Comparison of ENCODE assay signal across 16 cellular contexts in genomic region chr5:122366501-122366900, GRCh38. TPM values are rescaled to one million over a fixed set of nuclear protein-coding genes. Genes with fewer than 3 reads are reported as not detected.
DNase-seq lines count a peak whose midpoint lies in the region; ATAC-seq, FAIRE-seq and TF ChIP-seq lines count a peak whose summit lies in the region.
"Had no signal": no experiment of that assay in that cellular context is flagged by ENCODE, and none has a peak within 500 bp of the region (broad histone marks: within the 10 kb centered on the region; RNA-seq: fewer than 3 reads in every experiment).

No MANE protein-coding gene starts in this region.

- no peak overlapping the region for H3K18ac ChIP-seq in H1 (ENCODE audit: extremely low read depth, low read length)

- no peak for TF ChIP-seq RAD21 in H1 (IDR thresholded peaks at IDR 0.05 in 1 of 2, conservative IDR thresholded peaks at IDR 0.05 in 1 of 2; ENCODE audit: low read depth in 2 of 2, low read length in 2 of 2)

- no peak overlapping the region for H4K5ac ChIP-seq in H1 (ENCODE audit: insufficient read length, low read depth, low read length)

- H3K27me3 ChIP-seq in H1 (replicated peaks in 1 of 4; ENCODE audit: control insufficient read depth in 3 of 4, extremely low read depth in 1 of 4, insufficient read depth in 3 of 4, low read length in 3 of 4) (no peaks in the 10 kb centered on the region), upper lobe of left lung (no peaks in the 10 kb centered on the region)
- H3K27me3 ChIP-seq: esophagus squamous epithelium, SJCRH30 had no signal

- CTCF ChIA-PET in H1 (lab: Charles Lee; ENCODE audit: partially characterized antibody) = no interaction called here

- peak; percentile 62 for ATAC-seq in GM18505 (IDR thresholded peaks at IDR 0.05; ENCODE audit: unreplicated experiment)
- peak; percentile 81 for ATAC-seq in GM21526 (IDR thresholded peaks at IDR 0.05; ENCODE audit: low FRiP score, unreplicated experiment)
- ATAC-seq in HG03342 (IDR thresholded peaks at IDR 0.05; ENCODE audit: unreplicated experiment) = peak; percentile 40
- ATAC-seq in upper lobe of left lung (ENCODE audit: low FRiP score in 2 of 2) = no peak

- H3K56ac ChIP-seq in H1 (replicated peaks; ENCODE audit: insufficient read length, low read depth, low read length) = no peak overlapping the region

- H2BK12ac ChIP-seq in H1 (ENCODE audit: low read depth, low read length) = no peak overlapping the region

- TF ChIP-seq CTCF in H1 (IDR thresholded peaks at IDR 0.05; ENCODE audit: control extremely low read depth in 1 of 3, insufficient read depth in 1 of 3, low read depth in 1 of 3, low read length in 3 of 3) (no peak), D721Med (IDR thresholded peaks at IDR 0.05; ENCODE audit: insufficient read depth, missing control alignments) (no peak), upper lobe of left lung (IDR thresholded peaks at IDR 0.05) (no peak)

- H3K9ac ChIP-seq in H1 (replicated peaks in 1 of 4; ENCODE audit: extremely low read depth in 1 of 4, low read depth in 3 of 4, low read length in 3 of 4) = no peak overlapping the region

- H4K91ac ChIP-seq in H1 (replicated peaks; ENCODE audit: insufficient read length, low read length) = no peak overlapping the region

- TF ChIP-seq EP300 in H1 (IDR thresholded peaks at IDR 0.05; ENCODE audit: borderline replicate concordance in 1 of 2, low read depth in 2 of 2, low read length in 2 of 2) = no peak
- TF ChIP-seq EP300 in upper lobe of left lung (IDR thresholded peaks at IDR 0.05) = no peak

- no peaks in the 10 kb centered on the region for H3K36me3 ChIP-seq in H1 (ENCODE audit: control insufficient read depth in 2 of 4, insufficient read depth in 4 of 4, low read length in 3 of 4)
- H3K36me3 ChIP-seq in upper lobe of left lung = no peaks in the 10 kb centered on the region
- H3K36me3 ChIP-seq: esophagus squamous epithelium, SJCRH30 had no signal

- H2BK15ac ChIP-seq in H1 (ENCODE audit: low read length) = no peak overlapping the region

- POLR2A ChIA-PET in H1 (lab: Charles Lee; ENCODE audit: partially characterized antibody) = no interaction called here

- WGBS in H1 (ENCODE audit: extremely low coverage in 1 of 2, insufficient coverage in 1 of 2, insufficient read length in 1 of 2, insufficient replicate concordance in 2 of 2, low coverage in 1 of 2, low lambda C conversion rate in 2 of 2, missing lambda C conversion rate in 1 of 2), 2 experiments = 96% methylated on average over 3 of the region's 3 CpGs; no CpG with 5 or more reads in 1 of the 2 experiments
- WGBS in upper lobe of left lung, 2 donors = 92 to 100% methylated on average over 3 of the region's 3 CpGs

- FAIRE-seq in H1 (lab: Jason Lieb, UNC) (no peak), D721Med (lab: Jason Lieb, UNC) (no peak)

- no peak overlapping the region for H3K4me2 ChIP-seq in H1 (ENCODE audit: insufficient read depth in 1 of 2, low read depth in 2 of 2, low read length in 2 of 2)

- no peaks in the 10 kb centered on the region for H3K9me3 ChIP-seq in H1 (ENCODE audit: insufficient read depth in 2 of 2, low read depth in 1 of 2, low read length in 1 of 2)
- H3K9me3 ChIP-seq in upper lobe of left lung = no peaks in the 10 kb centered on the region
- H3K9me3 ChIP-seq: esophagus squamous epithelium, SJCRH30 had no signal

- no peak overlapping the region for H3K27ac ChIP-seq in H1 (ENCODE audit: low read depth, low read length)
- H3K27ac ChIP-seq in upper lobe of left lung = no peak overlapping the region
- H3K27ac ChIP-seq: esophagus squamous epithelium, SJCRH30 had no signal

- no peak overlapping the region for H3K4ac ChIP-seq in H1 (replicated peaks; ENCODE audit: insufficient read length, low read depth, low read length)

- H3K23ac ChIP-seq in H1 (ENCODE audit: insufficient read length) = no peak overlapping the region

- H3K23me2 ChIP-seq in H1 (ENCODE audit: low read depth, low read length) = no peaks in the 10 kb centered on the region

- H3K4me3 ChIP-seq in H1 (ENCODE audit: extremely low read depth in 1 of 4, insufficient read depth in 2 of 4, low read depth in 3 of 4, low read length in 4 of 4) = no peak overlapping the region
- H3K4me3 ChIP-seq in upper lobe of left lung = no peak overlapping the region
- H3K4me3 ChIP-seq: esophagus squamous epithelium, SJCRH30 had no signal

- H2AFZ ChIP-seq in H1 (ENCODE audit: low read length) = no peak overlapping the region

- H2BK120ac ChIP-seq in H1 (replicated peaks; ENCODE audit: low read depth, low read length) = no peak overlapping the region

- H2BK20ac ChIP-seq in H1 (ENCODE audit: low read length) = peak overlapping the region; percentile 18; the same call in 1 of the 2 replicates

- peaks cover 2 to 15% (median 5%) of the 10 kb centered on the region in 4 experiments; a peak in 5 of 7 replicates for H3K4me1 ChIP-seq in H1 (replicated peaks in 1 of 4; ENCODE audit: control insufficient read depth in 3 of 4, insufficient read depth in 4 of 4, low read length in 3 of 4)
- H3K4me1 ChIP-seq in upper lobe of left lung = no peaks in the 10 kb centered on the region
- H3K4me1 ChIP-seq: SJCRH30 had no signal

- DNase-seq in H1 (ENCODE audit: low read depth in 1 of 2, low spot score in 2 of 2) = no peak
- DNase-seq in iPS-NIHi11 (ENCODE audit: low spot score) = no peak
- no peak for DNase-seq in D721Med (ENCODE audit: insufficient read length, low spot score)
- DNase-seq in NCI-H1417 (lab: John Stamatoyannopoulos, UW) = no peak
- no peak for DNase-seq in upper lobe of left lung
- DNase-seq: activated CD4-positive, alpha-beta T cell treated with anti-CD3 and anti-CD28 coated beads, Interleukin-2, amount 10 ng/mL, durations not matched to agents 24 days and 14 days; esophagus squamous epithelium; GOT3; NCI-H187; NCI-H510A; SJCRH30; T1000 had no signal

- H2BK5ac ChIP-seq in H1 (ENCODE audit: low read depth, low read length) = no peak overlapping the region

- no peak overlapping the region for H4K8ac ChIP-seq in H1 (ENCODE audit: extremely low read depth, insufficient read depth, low read length)

- H4K20me1 ChIP-seq in H1 (replicated peaks in 1 of 2; ENCODE audit: control insufficient read depth in 1 of 2, insufficient read depth in 2 of 2, low read length in 2 of 2) = no peaks in the 10 kb centered on the region

- no peaks in the 10 kb centered on the region for H3K79me1 ChIP-seq in H1 (ENCODE audit: low read depth, low read length)

- H3K79me2 ChIP-seq in H1 (ENCODE audit: control insufficient read depth in 1 of 2, insufficient read depth in 2 of 2, low read length in 2 of 2) = no peaks in the 10 kb centered on the region

- no peak overlapping the region for H3K14ac ChIP-seq in H1 (ENCODE audit: insufficient read length)

- no peak for TF ChIP-seq POLR2A in GM18505 (IDR thresholded peaks at IDR 0.05; ENCODE audit: borderline replicate concordance, extremely low read depth, insufficient read depth, insufficient read length)
- TF ChIP-seq POLR2A in H1 (IDR thresholded peaks at IDR 0.05; ENCODE audit: control extremely low read depth in 1 of 2, low read depth in 2 of 2, low read length in 2 of 2) = no peak
- no peak for TF ChIP-seq POLR2A in upper lobe of left lung (IDR thresholded peaks at IDR 0.05)

- peak overlapping the region; percentile 91; the same call in 1 of the 2 replicates for H2AK5ac ChIP-seq in H1 (ENCODE audit: low read depth, low read length)

RNA-seq across cellular contexts. Expression of gene SNCAIP, which starts 54.5 kb away (rescaled TPM):
- total RNA-seq in H1 (2021; fragmentation: NEBNext Ultra II Directional; extraction: Animal tissue kit (Norgen Biotek cat#: 25700)) = 9.0 and 10.5 TPM in 2 replicates
- 3.9 and 5.1 TPM in 2 replicates for polyA plus RNA-seq in H1 (2011; rRNA removed)
- polyA plus RNA-seq in H1 (2011; cell fraction: cytosol; rRNA removed) = 7.9 TPM
- 12.1 TPM for polyA plus RNA-seq in H1 (2011; cell fraction: nucleus; rRNA removed)
- 4.4 to 9.1 TPM (median 8.3 TPM) in 4 replicates for polyA plus RNA-seq in H1 (2012, experiment 1 of 2)
- 0.30 TPM for polyA plus RNA-seq in H1 (2012, experiment 2 of 2)
- 6.4 TPM for polyA plus RNA-seq in H1 (2013, experiment 1 of 2)
- polyA plus RNA-seq in H1 (2013, experiment 2 of 2) = 6.3 TPM
- 17.5 and 18.6 TPM in 2 replicates for polyA minus RNA-seq in H1 (2011; rRNA and poly(A)+ RNA removed)
- polyA minus RNA-seq in H1 (2011; cell fraction: cytosol; rRNA and poly(A)+ RNA removed) = 5.3 TPM
- polyA minus RNA-seq in H1 (2011; cell fraction: nucleus; rRNA and poly(A)+ RNA removed) = 21.5 TPM
- 1 to 10 TPM; 1.2 to 6.3 (median 2.3) TPM for total RNA-seq in upper lobe of left lung
- total RNA-seq: activated CD4-positive, alpha-beta T cell treated with anti-CD3 and anti-CD28 coated beads, Interleukin-2, amount 10 ng/mL, durations not matched to agents 24 days and 14 days; activated naive CD4-positive, alpha-beta T cell treated with anti-CD3 and anti-CD28 coated beads, Interleukin-2, amount 50 U/mL, for 72 hours had no signal

Comparison
In these comparisons a context has a peak if more than half of its experiments do, and no peak if none do; other contexts are left out.
1. ATAC-seq: peak in GM18505 (single experiment), GM21526 (single experiment) and HG03342 (single experiment); none in upper lobe of left lung (0 of 2).